In genomic region chr10:27341001-27341400, GRCh38 we compare ENCODE assay signal across 1 cellular context.
TF ChIP-seq lines count a peak whose summit lies in the region.

No MANE protein-coding gene starts in this region.

TF ChIP-seq in HepG2, 621 proteins besides CTCF, POLR2A, EP300 and RAD21 (continued from another document):
- TF ChIP-seq TBX2 (CRISPR knock-in tag; IDR thresholded peaks at IDR 0.05; ENCODE audit: borderline replicate concordance): peak; percentile 41; the same call in 1 of the 2 replicates
- no peak for TF ChIP-seq POLR2AphosphoS5 (IDR thresholded peaks at IDR 0.05; ENCODE audit: low read depth, low read length)
- no peak for TF ChIP-seq ZNF850 (CRISPR knock-in tag; conservative IDR thresholded peaks at IDR 0.05)
- TF ChIP-seq ZNF468 (CRISPR knock-in tag; IDR thresholded peaks at IDR 0.05): no peak
- no peak for TF ChIP-seq ZNF557 (CRISPR knock-in tag; IDR thresholded peaks at IDR 0.05)
- TF ChIP-seq TEF (CRISPR knock-in tag; IDR thresholded peaks at IDR 0.05): no peak
- no peak for TF ChIP-seq ATF6 (CRISPR knock-in tag; conservative IDR thresholded peaks at IDR 0.05)
- TF ChIP-seq MATR3 (CRISPR knock-in tag; IDR thresholded peaks at IDR 0.05): no peak
- no peak for TF ChIP-seq ZNF781 (CRISPR knock-in tag; IDR thresholded peaks at IDR 0.05; ENCODE audit: borderline replicate concordance, not compliant biosample characterization)
- TF ChIP-seq HCFC1 (IDR thresholded peaks at IDR 0.05; ENCODE audit: low read depth, low read length): no peak
- no peak for TF ChIP-seq CENPX (CRISPR knock-in tag; IDR thresholded peaks at IDR 0.05)
- no peak for TF ChIP-seq THRA (CRISPR knock-in tag; IDR thresholded peaks at IDR 0.05; ENCODE audit: borderline replicate concordance)
- no peak for TF ChIP-seq ZNF660 (CRISPR knock-in tag; IDR thresholded peaks at IDR 0.05; ENCODE audit: borderline replicate concordance, low read depth)
- TF ChIP-seq SKI (IDR thresholded peaks at IDR 0.05; ENCODE audit: partially characterized antibody): peak; percentile 41
- no peak for TF ChIP-seq ZHX1 (CRISPR knock-in tag; IDR thresholded peaks at IDR 0.05; ENCODE audit: low read depth)
- no peak for TF ChIP-seq PLRG1 (conservative IDR thresholded peaks at IDR 0.05)
- TF ChIP-seq NFE2L1 (CRISPR knock-in tag; IDR thresholded peaks at IDR 0.05; ENCODE audit: borderline replicate concordance): no peak
- TF ChIP-seq HNRNPL (IDR thresholded peaks at IDR 0.05; ENCODE audit: low read depth, low read length): no peak
- no peak for TF ChIP-seq KAT7 (CRISPR knock-in tag; IDR thresholded peaks at IDR 0.05; ENCODE audit: borderline replicate concordance)
- TF ChIP-seq CREM (IDR thresholded peaks at IDR 0.05): peak; percentile 27; the same call in 1 of the 2 replicates
- TF ChIP-seq CREM (CRISPR knock-in tag; IDR thresholded peaks at IDR 0.05): no peak
- TF ChIP-seq BCL6 (CRISPR knock-in tag; IDR thresholded peaks at IDR 0.05): peak; percentile 92
- TF ChIP-seq ZNF710 (CRISPR knock-in tag; IDR thresholded peaks at IDR 0.05; ENCODE audit: borderline replicate concordance): no peak
- no peak for TF ChIP-seq ZBTB42 (CRISPR knock-in tag; IDR thresholded peaks at IDR 0.05)
- no peak for TF ChIP-seq RXRB (CRISPR knock-in tag; IDR thresholded peaks at IDR 0.05; ENCODE audit: borderline replicate concordance)
- TF ChIP-seq STAG1 (CRISPR knock-in tag; IDR thresholded peaks at IDR 0.05): no peak
- no peak for TF ChIP-seq ZNF7 (CRISPR knock-in tag; IDR thresholded peaks at IDR 0.05)
- no peak for TF ChIP-seq ZFX (CRISPR knock-in tag; IDR thresholded peaks at IDR 0.05; ENCODE audit: low read depth)
- no peak for TF ChIP-seq LBX2 (CRISPR knock-in tag; IDR thresholded peaks at IDR 0.05; ENCODE audit: borderline replicate concordance)
